Comparison of ENCODE assay signal across 21 cellular contexts in genomic region chr14:47715330-47715729, GRCh38. TPM values are rescaled to one million over a fixed set of nuclear protein-coding genes. Genes with fewer than 3 reads are reported as not detected.
DNase-seq lines count a peak whose midpoint lies in the region; ATAC-seq and TF ChIP-seq lines count a peak whose summit lies in the region.
"Had no signal": no experiment of that assay in that cellular context is flagged by ENCODE, and none has a peak within 500 bp of the region (broad histone marks: within the 10 kb centered on the region; RNA-seq: fewer than 3 reads in every experiment).

No MANE protein-coding gene starts in this region.

- BruUV-seq in HCT116 (replicated peaks; lab: Mats Ljungman, UMichigan), result no TSS peak

- no peak overlapping the region for H2AFZ ChIP-seq in HCT116 (ENCODE audit: low read depth, low read length, poor library complexity, severe bottlenecking)
- H2AFZ ChIP-seq: parathyroid adenoma had no signal

- H3K36me3 ChIP-seq in HCT116 (ENCODE audit: control insufficient read depth in 1 of 2, insufficient read depth in 2 of 2, low read length in 2 of 2), result no peaks in the 10 kb centered on the region
- H3K36me3 ChIP-seq: left ventricle myocardium inferior had no signal

- POLR2A ChIA-PET in HCT116 (lab: Charles Lee), result no interaction called here

- H3K9me3 ChIP-seq in HCT116 (ENCODE audit: control insufficient read depth in 1 of 2, insufficient read depth in 1 of 2, low read depth in 1 of 2, low read length in 2 of 2), result no peaks in the 10 kb centered on the region

- TF ChIP-seq POLR2A in HCT116 (IDR thresholded peaks at IDR 0.05; ENCODE audit: borderline replicate concordance, extremely low read depth, insufficient read depth, insufficient read length) (no peak), lower leg skin (IDR thresholded peaks at IDR 0.05) (no peak)

- peaks cover 0 to 7% of the 10 kb centered on the region in 2 experiments; a peak in 1 of 4 replicates for H3K4me1 ChIP-seq in HCT116 (ENCODE audit: control insufficient read depth in 1 of 2, insufficient read depth in 2 of 2, low read length in 2 of 2)
- H3K4me1 ChIP-seq: left ventricle myocardium inferior, parathyroid adenoma had no signal

- intact Hi-C loops in HCT116 (cut with micrococcal nuclease), result no loop called here
- intact Hi-C loops in lower leg skin (cut with DNase I; ENCODE audit: low total_unique reads), result no loop called here

- no peak for TF ChIP-seq RAD21 in HCT116 (IDR thresholded peaks at IDR 0.05; ENCODE audit: low read depth)

- no peak overlapping the region for H3K27ac ChIP-seq in HCT116 (ENCODE audit: low read depth, low read length)
- H3K27ac ChIP-seq: left ventricle myocardium inferior, parathyroid adenoma, RWPE1 had no signal

- H3K4me3 ChIP-seq in HCT116 (replicated peaks in 1 of 2; ENCODE audit: low read depth in 1 of 2, low read length in 2 of 2) (no peak overlapping the region), choroid plexus epithelial cell (ENCODE audit: low read depth, low read length) (no peak overlapping the region), skeletal muscle cell (ENCODE audit: low read depth, low read length) (no peak overlapping the region), lower leg skin (ENCODE audit: low read depth, poor library complexity, severe bottlenecking) (no peak overlapping the region)
- H3K4me3 ChIP-seq: left ventricle myocardium inferior, mucosa of descending colon had no signal

- no peak overlapping the region for H3K9ac ChIP-seq in HCT116 (ENCODE audit: low read length)
- H3K9ac ChIP-seq: parathyroid adenoma had no signal

- no peaks in the 10 kb centered on the region for H3K27me3 ChIP-seq in HCT116 (ENCODE audit: insufficient read depth, low read length)

- TF ChIP-seq CTCF in HCT116 (IDR thresholded peaks at IDR 0.05 in 2 of 3, conservative IDR thresholded peaks at IDR 0.05 in 1 of 3; ENCODE audit: borderline replicate concordance in 1 of 3, insufficient read depth in 1 of 3, low read depth in 2 of 3, low read length in 2 of 3) (no peak), choroid plexus epithelial cell (conservative IDR thresholded peaks at IDR 0.05; ENCODE audit: low read depth, low read length) (no peak), lower leg skin (IDR thresholded peaks at IDR 0.05) (no peak)

- CTCF ChIA-PET in HCT116 (lab: Charles Lee), result no interaction called here

- WGBS in lower leg skin, 2 donors, result 78 to 83% methylated on average over 3 of the region's 3 CpGs

- ATAC-seq in HCT116, result no peak
- ATAC-seq: mucosa of descending colon, sciatic nerve had no signal

- H3K4me2 ChIP-seq in HCT116 (ENCODE audit: low read length), result no peak overlapping the region

- H3K79me2 ChIP-seq in HCT116 (ENCODE audit: insufficient read depth, low read length), result no peaks in the 10 kb centered on the region
- H3K79me2 ChIP-seq: parathyroid adenoma had no signal

- RAD21 ChIA-PET in HCT116 (lab: Charles Lee; ENCODE audit: low non-redundant PET in 1 of 2, low total read pairs in 2 of 2, uncharacterized antibody in 2 of 2, unreplicated experiment in 2 of 2), result no interaction called here

- H4K20me1 ChIP-seq in HCT116 (ENCODE audit: insufficient read depth), result no peaks in the 10 kb centered on the region

- H3K9me2 ChIP-seq in HCT116 (ENCODE audit: insufficient read depth), result no peaks in the 10 kb centered on the region

- DNase-seq in HCT116 (ENCODE audit: low read depth, low spot score) (peak; percentile 12), OCI-M1 (lab: John Stamatoyannopoulos, UW) (peak; percentile 18), choroid plexus epithelial cell (ENCODE audit: low read depth) (peak; percentile 18), skeletal muscle cell (ENCODE audit: low read depth) (peak; percentile 8), lower leg skin (ENCODE audit: low spot score in 2 of 2) (no peak), cerebellar nuclear complex (lab: John Stamatoyannopoulos, UW) (no peak)
- no peak for DNase-seq in activated effector memory CD4-positive, alpha-beta T cell treated with Interleukin-2 at 50 U/mL for 16 hours
- DNase-seq: activated CD4-positive, alpha-beta memory T cell treated with anti-CD3 and anti-CD28 coated beads for 36 hours; activated gamma-delta T cell; Kasumi-1; left ventricle myocardium inferior; mucosa of descending colon; NCI-H1417; NCI-H510A treated with DMSO at 0.1 percent for 48 hours; nephron progenitor cell; NK-92 treated with Interleukin-12 subunit alpha and Interleukin-12 subunit beta, amount 100 ng/mL, for 24 hours had no signal

TF ChIP-seq in HCT116, 20 proteins besides CTCF, POLR2A, EP300 and RAD21:
- TF ChIP-seq POLR2AphosphoS5 (IDR thresholded peaks at IDR 0.05; ENCODE audit: low read depth, low read length), result no peak
- TF ChIP-seq ZNF274 (IDR thresholded peaks at IDR 0.05; ENCODE audit: low read depth, low read length), result no peak
- no peak for TF ChIP-seq SIN3A (IDR thresholded peaks at IDR 0.05; ENCODE audit: low read depth)
- no peak for TF ChIP-seq ATF3 (IDR thresholded peaks at IDR 0.05)
- no peak for TF ChIP-seq MAX (IDR thresholded peaks at IDR 0.05)
- no peak for TF ChIP-seq TCF7L2 (IDR thresholded peaks at IDR 0.05; ENCODE audit: borderline replicate concordance, extremely low read depth, insufficient read depth, insufficient read length)
- TF ChIP-seq EZH2 (IDR thresholded peaks at IDR 0.05), result no peak
- TF ChIP-seq REST (IDR thresholded peaks at IDR 0.05; ENCODE audit: low read depth), result no peak
- no peak for TF ChIP-seq YY1 (IDR thresholded peaks at IDR 0.05; ENCODE audit: extremely low read depth, insufficient replicate concordance, low read depth, low read length)
TF ChIP-seq in HCT116: peak in this region for 0.

RNA-seq across cellular contexts. Expression of gene MDGA2, which starts 39.9 kb away (rescaled TPM):
- total RNA-seq in HCT116 (2021; ENCODE audit: unreplicated experiment) (not detected), lower leg skin (under 1 TPM; 0.15 to 0.78 (median 0.24) TPM)
- polyA plus RNA-seq in HCT116 (2012), result not detected in 2 replicates
- total RNA-seq: activated CD4-positive, alpha-beta memory T cell treated with anti-CD3 and anti-CD28 coated beads for 36 hours; bronchial epithelial cell; G401; sciatic nerve had no signal

Comparison
In these comparisons a context has a peak if more than half of its experiments do, and no peak if none do; other contexts are left out.
1. DNase-seq: peak in HCT116 (single experiment), OCI-M1 (single experiment), choroid plexus epithelial cell (single experiment) and skeletal muscle cell (single experiment); none in activated effector memory CD4-positive, alpha-beta T cell treated with Interleukin-2 at 50 U/mL for 16 hours (single experiment), lower leg skin (0 of 2) and cerebellar nuclear complex (0 of 2).